ENCODE assay signal across 1 cellular context in genomic region chr3:122383915-122384697, GRCh38.
TF ChIP-seq lines count a peak whose summit lies in the region.

FAM162A (plus strand) TSS chr3:122384182; CDS start chr3:122384266, 84 bp downstream.

TF ChIP-seq in HEK293, 187 proteins besides CTCF, POLR2A, EP300 and RAD21 (continued from another document and continues in another):
- TF ChIP-seq ZNF133 (tag by site-specific recombination; IDR thresholded peaks at IDR 0.05) (no peak), ZNF433 (tag by site-specific recombination; IDR thresholded peaks at IDR 0.05; ENCODE audit: low read depth) (no peak), ZIC2 (tag by site-specific recombination; IDR thresholded peaks at IDR 0.05) (peak; percentile 80), ZNF416 (tag by site-specific recombination; IDR thresholded peaks at IDR 0.05) (no peak), ZNF362 (tag by site-specific recombination; IDR thresholded peaks at IDR 0.05) (no peak), ZNF214 (tag by site-specific recombination; IDR thresholded peaks at IDR 0.05; ENCODE audit: borderline replicate concordance) (no peak), OSR2 (tag by site-specific recombination; IDR thresholded peaks at IDR 0.05) (no peak), YY1 (tag by site-specific recombination; IDR thresholded peaks at IDR 0.05) (no peak), GFI1B (tag by site-specific recombination; IDR thresholded peaks at IDR 0.05) (no peak), ZNF24 (tag by site-specific recombination; IDR thresholded peaks at IDR 0.05) (no peak), ZNF221 (tag by site-specific recombination; IDR thresholded peaks at IDR 0.05; ENCODE audit: borderline replicate concordance) (no peak), ZNF169 (tag by site-specific recombination; IDR thresholded peaks at IDR 0.05) (no peak), ZBTB8A (tag by site-specific recombination; IDR thresholded peaks at IDR 0.05) (no peak), ZNF837 (tag by site-specific recombination; IDR thresholded peaks at IDR 0.05) (no peak), ZNF596 (tag by site-specific recombination; IDR thresholded peaks at IDR 0.05) (no peak), ZNF530 (tag by site-specific recombination; IDR thresholded peaks at IDR 0.05; ENCODE audit: low read depth) (no peak), ZNF341 (tag by site-specific recombination; IDR thresholded peaks at IDR 0.05; ENCODE audit: low read depth) (0 out of 2 replicates have a peak, but pooled peaks have one; percentile 3), BCL6B (tag by site-specific recombination; IDR thresholded peaks at IDR 0.05) (no peak), ZNF248 (tag by site-specific recombination; IDR thresholded peaks at IDR 0.05) (no peak), ZNF549 (tag by site-specific recombination; IDR thresholded peaks at IDR 0.05) (no peak), BCL11B (tag by site-specific recombination; IDR thresholded peaks at IDR 0.05; ENCODE audit: low read depth) (no peak; the same call in 1 of the 2 replicates), ZNF488 (tag by site-specific recombination; IDR thresholded peaks at IDR 0.05) (no peak), ZSCAN23 (tag by site-specific recombination; IDR thresholded peaks at IDR 0.05) (no peak), ZNF10 (tag by site-specific recombination; IDR thresholded peaks at IDR 0.05) (no peak), PATZ1 (tag by site-specific recombination; IDR thresholded peaks at IDR 0.05) (peak; percentile 72), REPIN1 (tag by site-specific recombination; IDR thresholded peaks at IDR 0.05; ENCODE audit: low read depth) (no peak), ZNF157 (tag by site-specific recombination; IDR thresholded peaks at IDR 0.05) (no peak), ZEB2 (tag by site-specific recombination; IDR thresholded peaks at IDR 0.05) (peak; percentile 75; the same call in 1 of the 2 replicates), ZBTB48 (tag by site-specific recombination; IDR thresholded peaks at IDR 0.05) (peak; percentile 75), KLF9 (tag by site-specific recombination; IDR thresholded peaks at IDR 0.05; ENCODE audit: low read depth) (peak; percentile 85), ZBTB1 (tag by site-specific recombination; IDR thresholded peaks at IDR 0.05) (peak; percentile 69; the same call in 1 of the 2 replicates), ZNF423 (tag by site-specific recombination; IDR thresholded peaks at IDR 0.05) (no peak), PBX3 (CRISPR knock-in tag; IDR thresholded peaks at IDR 0.05) (no peak), ZNF302 (tag by site-specific recombination; IDR thresholded peaks at IDR 0.05; ENCODE audit: low read depth) (no peak), ZNF555 (tag by site-specific recombination; conservative IDR thresholded peaks at IDR 0.05) (no peak), ZNF175 (tag by site-specific recombination; IDR thresholded peaks at IDR 0.05) (no peak), ZNF274 (IDR thresholded peaks at IDR 0.05; ENCODE audit: low read length) (no peak), ZNF274 (tag by site-specific recombination; IDR thresholded peaks at IDR 0.05; ENCODE audit: borderline replicate concordance) (no peak), ZNF404 (tag by site-specific recombination; IDR thresholded peaks at IDR 0.05) (no peak), GLIS2 (tag by site-specific recombination; IDR thresholded peaks at IDR 0.05) (peak; percentile 84), SP3 (tag by site-specific recombination; IDR thresholded peaks at IDR 0.05) (peak; percentile 72), ZNF354C (tag by site-specific recombination; IDR thresholded peaks at IDR 0.05; ENCODE audit: borderline replicate concordance, low read depth) (no peak), ZNF701 (tag by site-specific recombination; IDR thresholded peaks at IDR 0.05) (no peak), HOXD13 (CRISPR knock-in tag; IDR thresholded peaks at IDR 0.05; ENCODE audit: borderline replicate concordance) (no peak), ZNF37A (tag by site-specific recombination; IDR thresholded peaks at IDR 0.05) (no peak), ZBTB10 (tag by site-specific recombination; IDR thresholded peaks at IDR 0.05) (no peak), ZNF513 (tag by site-specific recombination; IDR thresholded peaks at IDR 0.05) (no peak), ZNF266 (tag by site-specific recombination; IDR thresholded peaks at IDR 0.05; ENCODE audit: low read depth) (no peak), ZNF18 (tag by site-specific recombination; IDR thresholded peaks at IDR 0.05) (peak; percentile 52; the same call in 1 of the 2 replicates), ZNF843 (tag by site-specific recombination; IDR thresholded peaks at IDR 0.05) (no peak), ZNF785 (tag by site-specific recombination; IDR thresholded peaks at IDR 0.05) (no peak), ZNF707 (tag by site-specific recombination; IDR thresholded peaks at IDR 0.05) (no peak), ZNF514 (tag by site-specific recombination; IDR thresholded peaks at IDR 0.05) (no peak), ZFP3 (tag by site-specific recombination; IDR thresholded peaks at IDR 0.05; ENCODE audit: low read depth) (no peak), ZNF148 (tag by site-specific recombination; IDR thresholded peaks at IDR 0.05; ENCODE audit: borderline replicate concordance) (no peak)
